Comparison of ENCODE assay signal across 8 cellular contexts in the genomic region with DNA sequence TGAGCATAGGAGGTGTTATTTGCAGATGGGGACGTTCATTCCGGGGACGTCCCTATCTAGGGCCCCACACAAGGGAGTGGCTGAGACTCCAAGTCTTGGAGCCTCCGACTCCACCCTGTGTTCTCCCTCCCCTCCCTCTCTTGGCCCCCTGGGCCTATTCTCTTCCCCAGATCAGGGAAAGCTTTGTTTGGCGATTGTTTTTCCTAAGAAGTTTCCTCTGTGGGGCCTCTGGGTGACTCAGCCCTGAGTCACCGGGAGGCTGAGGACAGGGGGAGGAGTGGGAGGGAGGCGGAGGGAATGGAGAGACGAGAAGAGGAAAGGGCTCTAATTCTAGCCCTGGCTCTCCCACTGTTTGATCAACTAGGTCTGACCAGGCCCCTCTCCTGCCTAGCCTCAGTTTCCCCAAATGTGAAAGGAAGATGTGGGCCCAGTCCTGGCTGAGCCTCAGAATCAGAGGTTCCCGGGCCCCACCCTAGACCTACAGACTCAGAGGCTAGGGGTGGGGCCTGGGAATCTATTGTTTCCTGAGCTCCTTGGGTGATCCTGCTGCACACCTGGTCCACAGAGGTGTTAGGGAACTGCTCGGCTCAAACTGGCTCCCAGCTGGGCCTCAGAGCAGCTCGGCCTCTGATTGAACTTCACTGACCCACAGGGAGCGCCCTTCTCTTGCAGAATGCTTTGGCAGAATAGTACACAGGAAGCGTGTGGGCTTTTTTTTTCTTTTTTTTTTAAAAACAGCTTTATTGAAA. TPM values are rescaled to one million over a fixed set of nuclear protein-coding genes. Genes with fewer than 3 reads are reported as not detected.
DNase-seq lines count a peak whose midpoint lies in the region; ATAC-seq and TF ChIP-seq lines count a peak whose summit lies in the region.

No MANE protein-coding gene starts in this region.

- POLR2A ChIA-PET in PC-9 (lab: Charles Lee; ENCODE audit: unreplicated experiment), result interaction anchor here (0.6 to 1.2 kb wide), 5 partner anchors 9 to 302 kb away, joined by 3 to 9 read pairs (median 5); no protein-coding TSS in a partner anchor

- H3K9me3 Mint-ChIP-seq in GM23338, result no peaks in the 10 kb centered on the region; the same call in 2 of the 3 replicates
- H3K9me3 Mint-ChIP-seq in stimulated activated effector memory CD8-positive, alpha-beta T cell treated with anti-CD3 and anti-CD28 coated beads, Interleukin-12 subunit alpha, Interleukin-12 subunit beta, amount 100 ng/mL, for 72 hours, result no peaks in the 10 kb centered on the region

- H3K27me3 Mint-ChIP-seq in GM23338 (ENCODE audit: insufficient read depth, low read depth, poor library complexity), result peaks cover 56% of the 10 kb centered on the region

- TF ChIP-seq CTCF in GM23338 (conservative IDR thresholded peaks at IDR 0.05; ENCODE audit: low read depth in 2 of 2) (peak; percentile 34 to 59; a peak in 3 of 4 replicates), PC-9 (conservative IDR thresholded peaks at IDR 0.05) (peak; percentile 46; the same call in 1 of the 2 replicates), liver (IDR thresholded peaks at IDR 0.05; ENCODE audit: low read depth, low read length, missing input control) (no peak)

- H3K4me1 ChIP-seq in GM23338 (ENCODE audit: insufficient read depth), result peaks cover 40% of the 10 kb centered on the region
- H3K4me1 ChIP-seq in PC-9 (replicated peaks; ENCODE audit: insufficient read depth), result peaks cover 61% of the 10 kb centered on the region
- H3K4me1 ChIP-seq in liver (ENCODE audit: control insufficient read depth in 4 of 4, insufficient read depth in 4 of 4, low read length in 3 of 4), result peaks cover 0 to 16% (median 3%) of the 10 kb centered on the region in 4 donors

- H3K27me3 ChIP-seq in GM23338 (ENCODE audit: insufficient read depth) (peaks cover 66% of the 10 kb centered on the region), PC-9 (ENCODE audit: insufficient read depth, low read depth) (no peaks in the 10 kb centered on the region), liver (ENCODE audit: control insufficient read depth in 4 of 4, insufficient read depth in 4 of 4, low read length in 3 of 4) (no peaks in the 10 kb centered on the region)

- peaks cover 44% of the 10 kb centered on the region for H3K4me1 Mint-ChIP-seq in GM23338
- peaks cover 7% of the 10 kb centered on the region for H3K4me1 Mint-ChIP-seq in stimulated activated effector memory CD8-positive, alpha-beta T cell treated with anti-CD3 and anti-CD28 coated beads, Interleukin-12 subunit alpha, Interleukin-12 subunit beta, amount 100 ng/mL, for 72 hours

- peaks cover 15% of the 10 kb centered on the region; the same call in 2 of the 3 replicates for H3K36me3 Mint-ChIP-seq in GM23338 (ENCODE audit: low read depth)
- H3K36me3 Mint-ChIP-seq in stimulated activated effector memory CD8-positive, alpha-beta T cell treated with anti-CD3 and anti-CD28 coated beads, Interleukin-12 subunit alpha, Interleukin-12 subunit beta, amount 100 ng/mL, for 72 hours, result no peaks in the 10 kb centered on the region

- BruUV-seq in PC-9 (replicated peaks; lab: Mats Ljungman, UMichigan), result no TSS peak

- H3K79me2 ChIP-seq in GM23338 (replicated peaks; ENCODE audit: insufficient read depth) (no peaks in the 10 kb centered on the region), PC-9 (ENCODE audit: low read depth) (no peaks in the 10 kb centered on the region)

- DNase-seq in A172 (ENCODE audit: low spot score) (peak; percentile 98), GM23338 (ENCODE audit: low spot score) (peak; percentile 96), PC-9 (peak; percentile 94 to 95), dermis blood vessel endothelial cell (peak; percentile 97)
- DNase-seq in stimulated activated effector memory CD8-positive, alpha-beta T cell treated with anti-CD3 and anti-CD28 coated beads, Interleukin-12 subunit alpha, Interleukin-12 subunit beta, amount 100 ng/mL, for 72 hours (ENCODE audit: low spot score in 2 of 2), result no peak

- H3K36me3 ChIP-seq in GM23338 (ENCODE audit: insufficient read depth) (no peaks in the 10 kb centered on the region), PC-9 (ENCODE audit: low read depth) (no peaks in the 10 kb centered on the region), liver (ENCODE audit: control insufficient read depth in 4 of 4, insufficient read depth in 3 of 4, low read depth in 1 of 4, low read length in 3 of 4) (no peaks in the 10 kb centered on the region)

- peak overlapping the region; percentile 81 for H3K4me2 ChIP-seq in GM23338
- peak overlapping the region; percentile 72 for H3K4me2 ChIP-seq in PC-9

- H4K20me1 ChIP-seq in GM23338 (replicated peaks; ENCODE audit: insufficient read depth) (peaks cover 14% of the 10 kb centered on the region), PC-9 (ENCODE audit: insufficient read depth) (no peaks in the 10 kb centered on the region)

- ATAC-seq in GM23338 (peak; percentile 76), HG03280 (IDR thresholded peaks at IDR 0.05; ENCODE audit: unreplicated experiment) (no peak), GM18873 (IDR thresholded peaks at IDR 0.05; ENCODE audit: low FRiP score, unreplicated experiment) (no peak)
- peak; percentile 62 for ATAC-seq in stimulated activated effector memory CD8-positive, alpha-beta T cell treated with anti-CD3 and anti-CD28 coated beads, Interleukin-12 subunit alpha, Interleukin-12 subunit beta, amount 100 ng/mL, for 72 hours

- no peak for TF ChIP-seq RAD21 in liver (IDR thresholded peaks at IDR 0.05)

- H3F3A ChIP-seq in GM23338 (replicated peaks; ENCODE audit: low read depth), result peaks cover 12% of the 10 kb centered on the region
- peaks cover 40% of the 10 kb centered on the region for H3F3A ChIP-seq in PC-9 (ENCODE audit: insufficient read depth, low read depth)

- H2AFZ ChIP-seq in GM23338 (no peak overlapping the region), PC-9 (peak overlapping the region; percentile 77)

- no peaks in the 10 kb centered on the region for H3K9me2 ChIP-seq in GM23338 (ENCODE audit: insufficient read depth)
- no peaks in the 10 kb centered on the region for H3K9me2 ChIP-seq in PC-9 (ENCODE audit: insufficient read depth)

- H3K4me3 ChIP-seq in GM23338, result peak overlapping the region; percentile 39
- H3K4me3 ChIP-seq in PC-9, result peak overlapping the region; percentile 35; the same call in 1 of the 2 replicates
- no peak overlapping the region for H3K4me3 ChIP-seq in liver (ENCODE audit: low read depth in 1 of 3, low read length in 3 of 3)

- intact Hi-C loops in PC-9 (cut with micrococcal nuclease; ENCODE audit: unreplicated experiment), result loop anchor here (1.0 to 10.0 kb wide), 9 partner anchors 9 to 552 kb away; partner anchors contain the start of genes CNTRL and GSN

- H3K27ac Mint-ChIP-seq in GM23338, result no peak overlapping the region
- H3K27ac Mint-ChIP-seq in stimulated activated effector memory CD8-positive, alpha-beta T cell treated with anti-CD3 and anti-CD28 coated beads, Interleukin-12 subunit alpha, Interleukin-12 subunit beta, amount 100 ng/mL, for 72 hours, result peak overlapping the region; percentile 61

- CTCF ChIA-PET in PC-9 (lab: Charles Lee), result interaction anchor here (0.7 to 2.0 kb wide), 8 partner anchors 9 to 579 kb away, joined by 3 to 17 read pairs (median 6); partner anchors contain the start of gene GSN

- peak overlapping the region; percentile 42; the same call in 2 of the 3 replicates for H3K4me3 Mint-ChIP-seq in GM23338
- no peak overlapping the region for H3K4me3 Mint-ChIP-seq in stimulated activated effector memory CD8-positive, alpha-beta T cell treated with anti-CD3 and anti-CD28 coated beads, Interleukin-12 subunit alpha, Interleukin-12 subunit beta, amount 100 ng/mL, for 72 hours

- no peak overlapping the region for H3K27ac ChIP-seq in GM23338 (ENCODE audit: low read depth)
- H3K27ac ChIP-seq in PC-9, result peak overlapping the region; percentile 96
- peak overlapping the region; percentile 76 to 80 for H3K27ac ChIP-seq in liver (ENCODE audit: low read depth in 1 of 2, low read length in 2 of 2)

- WGBS in liver, result 56% methylated on average over 13 of the region's 13 CpGs

- H3K9me3 ChIP-seq in PC-9 (ENCODE audit: insufficient read depth, low read depth) (no peaks in the 10 kb centered on the region), liver (ENCODE audit: control insufficient read depth in 4 of 4, low read length in 3 of 4) (no peaks in the 10 kb centered on the region)

- peak overlapping the region in 1 of 2 donors; percentile 22 for H3K9ac ChIP-seq in liver (ENCODE audit: low read depth in 1 of 2, low read length in 2 of 2)

TF ChIP-seq in GM23338, 12 proteins besides CTCF, POLR2A, EP300 and RAD21 (continues in another document):
- peak; percentile 55; the same call in 1 of the 2 replicates for TF ChIP-seq POLR2AphosphoS5 (IDR thresholded peaks at IDR 0.05; ENCODE audit: low read depth)
- no peak for TF ChIP-seq JUNB (IDR thresholded peaks at IDR 0.05; ENCODE audit: unreplicated experiment)
- TF ChIP-seq ZNF114 (CRISPR knock-in tag; IDR thresholded peaks at IDR 0.05), result no peak
- no peak for TF ChIP-seq EZH2 (IDR thresholded peaks at IDR 0.05; ENCODE audit: low read depth, unreplicated experiment)
- TF ChIP-seq CREB1 (CRISPR knock-in tag; IDR thresholded peaks at IDR 0.05; ENCODE audit: low read depth), result no peak

TF ChIP-seq in liver, 16 proteins besides CTCF, POLR2A, EP300 and RAD21:
- TF ChIP-seq SP1 (IDR thresholded peaks at IDR 0.05) (peak; percentile 27), HNF4A (conservative IDR thresholded peaks at IDR 0.05) (no peak), FOXA1 (IDR thresholded peaks at IDR 0.05) (no peak), NR2F2 (IDR thresholded peaks at IDR 0.05) (peak; percentile 42), JUND (IDR thresholded peaks at IDR 0.05) (peak; percentile 93 to 95)

RNA-seq across cellular contexts. Expression of gene GSN, which starts 19.2 kb away (rescaled TPM):
- 162 and 164 TPM in 2 replicates for total RNA-seq in A172 (2014; rRNA removed; shearing (Covaris generic))
- total RNA-seq in GM23338 (2014; rRNA removed; shearing (Covaris generic)), result 85.7 and 101 TPM in 2 replicates
- polyA plus RNA-seq in GM23338 (2016; fragmentation: Nextera tagmentation; extraction: Ambion mirVana) (30.2 and 38.3 TPM in 2 replicates), liver (10 to 100 TPM; 18.8 to 40.0 TPM)
- total RNA-seq in PC-9 (2021) (135 and 207 TPM in 2 replicates), dermis blood vessel endothelial cell (350 and 1,127 TPM in 2 replicates), liver (100 to 1,000 TPM in 1 of 2 donors, 10 to 100 TPM in 1; 63.2 to 402 TPM)

Comparison
In these comparisons a context has a peak if more than half of its experiments do, and no peak if none do; other contexts are left out.
1. DNase-seq: peak in A172 (single experiment), GM23338 (single experiment), PC-9 (2 of 2) and dermis blood vessel endothelial cell (single experiment); none in stimulated activated effector memory CD8-positive, alpha-beta T cell treated with anti-CD3 and anti-CD28 coated beads, Interleukin-12 subunit alpha, Interleukin-12 subunit beta, amount 100 ng/mL, for 72 hours (0 of 2).
2. ATAC-seq: peak in GM23338 (single experiment) and stimulated activated effector memory CD8-positive, alpha-beta T cell treated with anti-CD3 and anti-CD28 coated beads, Interleukin-12 subunit alpha, Interleukin-12 subunit beta, amount 100 ng/mL, for 72 hours (single experiment); none in HG03280 (single experiment) and GM18873 (single experiment).
3. H3K4me3 ChIP-seq: peak in GM23338 (single experiment) and PC-9 (single experiment); none in liver (0 of 3).